9 cellular contexts compared by ENCODE assay signal in genomic region chr4:128574706-128575105, GRCh38.
A peak's percentile ranks its signal among the peaks of the same experiment; 100 is the strongest.
DNase-seq lines count a peak whose midpoint lies in the region; ATAC-seq and TF ChIP-seq lines count a peak whose summit lies in the region.
"Had no signal": no experiment of that assay in that cellular context is flagged by ENCODE, and none has a peak within 500 bp of the region (broad histone marks: within the 10 kb centered on the region; RNA-seq: fewer than 3 reads in every experiment).

No MANE protein-coding gene starts in this region.

- no peak overlapping the region for H3K27ac ChIP-seq in tibial artery
- H3K27ac ChIP-seq: suprapubic skin had no signal

- H3K4me1 Mint-ChIP-seq in activated CD8-positive, alpha-beta memory T cell treated with anti-CD3 and anti-CD28 coated beads, Interleukin-2, amount 10 ng/mL, durations not matched to agents 7 days and 5 days: no peaks in the 10 kb centered on the region
- peaks cover 30% of the 10 kb centered on the region for H3K4me1 Mint-ChIP-seq in neural crest cell

- peak; percentile 69 for TF ChIP-seq CTCF in neural crest cell (conservative IDR thresholded peaks at IDR 0.05)
- peak; percentile 29 to 30 for TF ChIP-seq CTCF in tibial artery (IDR thresholded peaks at IDR 0.05)

- peaks cover 10% of the 10 kb centered on the region for H3K27me3 Mint-ChIP-seq in activated CD8-positive, alpha-beta memory T cell treated with anti-CD3 and anti-CD28 coated beads, Interleukin-2, amount 10 ng/mL, durations not matched to agents 7 days and 5 days
- H3K27me3 Mint-ChIP-seq in neural crest cell (ENCODE audit: low read depth): no peaks in the 10 kb centered on the region

- DNase-seq in AG08395 (ENCODE audit: low spot score) (peak; percentile 15), NCI-H446 treated with DMSO at 0.1 percent for 48 hours (lab: John Stamatoyannopoulos, UW) (peak; percentile 20), fibroblast of gingiva (ENCODE audit: low read depth) (peak; percentile 68), neural crest cell (ENCODE audit: low read depth, low spot score) (peak; percentile 59), tibial artery (peak; percentile 52 to 74)
- DNase-seq in activated CD8-positive, alpha-beta memory T cell treated with anti-CD3 and anti-CD28 coated beads, Interleukin-2, amount 10 ng/mL, durations not matched to agents 7 days and 5 days: peak; percentile 77

- no peak for TF ChIP-seq POLR2A in GM18505 (IDR thresholded peaks at IDR 0.05; ENCODE audit: borderline replicate concordance, extremely low read depth, insufficient read depth, insufficient read length)

- H3K9me3 ChIP-seq in tibial artery: no peaks in the 10 kb centered on the region
- H3K9me3 ChIP-seq: suprapubic skin had no signal

- intact Hi-C loops in tibial artery (cut with DNase I; ENCODE audit: low total_unique reads): no loop called here

- CTCF ChIA-PET in activated CD8-positive, alpha-beta memory T cell treated with anti-CD3 and anti-CD28 coated beads, Interleukin-2, amount 10 ng/mL, durations not matched to agents 7 days and 5 days (lab: Charles Lee): interaction anchor here (0.9 to 1.6 kb wide), 5 partner anchors 8 to 32 kb away, joined by 3 to 7 read pairs (median 4); no protein-coding TSS in a partner anchor

- H3K4me1 ChIP-seq in tibial artery: peaks cover 0 to 46% (median 28%) of the 10 kb centered on the region in 4 donors

- peak; percentile 78 for ATAC-seq in GM18505 (IDR thresholded peaks at IDR 0.05; ENCODE audit: unreplicated experiment)
- ATAC-seq in HG02884 (IDR thresholded peaks at IDR 0.05; ENCODE audit: unreplicated experiment): peak; percentile 89
- ATAC-seq in activated CD8-positive, alpha-beta memory T cell treated with anti-CD3 and anti-CD28 coated beads, Interleukin-2, amount 10 ng/mL, durations not matched to agents 7 days and 5 days: peak; percentile 67

- no peaks in the 10 kb centered on the region for H3K27me3 ChIP-seq in tibial artery
- H3K27me3 ChIP-seq: suprapubic skin had no signal

- no peaks in the 10 kb centered on the region for H3K9me3 Mint-ChIP-seq in activated CD8-positive, alpha-beta memory T cell treated with anti-CD3 and anti-CD28 coated beads, Interleukin-2, amount 10 ng/mL, durations not matched to agents 7 days and 5 days (ENCODE audit: low read depth)
- H3K9me3 Mint-ChIP-seq in neural crest cell: peaks cover 2% of the 10 kb centered on the region

- no peak overlapping the region for H3K4me3 Mint-ChIP-seq in activated CD8-positive, alpha-beta memory T cell treated with anti-CD3 and anti-CD28 coated beads, Interleukin-2, amount 10 ng/mL, durations not matched to agents 7 days and 5 days
- no peak overlapping the region for H3K4me3 Mint-ChIP-seq in neural crest cell

- no peaks in the 10 kb centered on the region for H3K36me3 ChIP-seq in tibial artery
- H3K36me3 ChIP-seq: suprapubic skin had no signal

- no peak overlapping the region for H3K27ac Mint-ChIP-seq in activated CD8-positive, alpha-beta memory T cell treated with anti-CD3 and anti-CD28 coated beads, Interleukin-2, amount 10 ng/mL, durations not matched to agents 7 days and 5 days
- no peak overlapping the region for H3K27ac Mint-ChIP-seq in neural crest cell (ENCODE audit: unreplicated experiment)

- no peaks in the 10 kb centered on the region for H3K36me3 Mint-ChIP-seq in activated CD8-positive, alpha-beta memory T cell treated with anti-CD3 and anti-CD28 coated beads, Interleukin-2, amount 10 ng/mL, durations not matched to agents 7 days and 5 days
- H3K36me3 Mint-ChIP-seq in neural crest cell (ENCODE audit: low read depth): no peaks in the 10 kb centered on the region

- no peak overlapping the region for H3K4me3 ChIP-seq in tibial artery
- H3K4me3 ChIP-seq: suprapubic skin had no signal

Comparison
In these comparisons a context has a peak if more than half of its experiments do, and no peak if none do; other contexts are left out.
1. DNase-seq: peak in every context shown above with its lines; median percentile 77 in activated CD8-positive, alpha-beta memory T cell treated with anti-CD3 and anti-CD28 coated beads, Interleukin-2, amount 10 ng/mL, durations not matched to agents 7 days and 5 days; 68 in fibroblast of gingiva; 63 in tibial artery; 59 in neural crest cell; 20 in NCI-H446 treated with DMSO at 0.1 percent for 48 hours; 15 in AG08395.